In the genomic region with DNA sequence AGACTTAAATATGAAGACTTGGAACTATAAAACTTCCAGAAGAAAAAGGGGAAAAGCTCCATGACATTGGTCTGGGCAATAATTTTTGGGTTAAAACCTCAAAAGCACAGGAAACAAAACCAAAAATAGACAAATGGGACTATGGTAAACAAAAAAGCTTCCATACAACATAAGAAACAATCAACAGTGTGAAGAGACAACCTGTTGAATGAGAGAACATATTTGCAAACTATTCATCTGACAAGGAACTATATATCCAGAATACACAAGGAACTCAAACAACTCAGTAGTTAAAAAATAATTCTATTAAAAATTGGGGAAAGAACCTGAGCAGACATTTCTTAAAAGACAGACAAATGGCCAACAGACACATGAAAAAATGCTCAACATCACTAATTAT, we compare ENCODE assay signal across 34 cellular contexts.
DNase-seq lines count a peak whose midpoint lies in the region; ATAC-seq, FAIRE-seq and TF ChIP-seq lines count a peak whose summit lies in the region.
"Had no signal": no experiment of that assay in that cellular context is flagged by ENCODE, and none has a peak within 500 bp of the region (broad histone marks: within the 10 kb centered on the region; RNA-seq: fewer than 3 reads in every experiment).

No MANE protein-coding gene starts in this region.

- no peak for ATAC-seq in CD8-positive, alpha-beta T cell
- ATAC-seq: A549 had no signal

- no peaks in the 10 kb centered on the region for H3K4me1 ChIP-seq in HEK293 (ENCODE audit: control insufficient read depth, insufficient read depth, low read length)
- H3K4me1 ChIP-seq in CD8-positive, alpha-beta T cell (ENCODE audit: insufficient read depth, low read length): no peaks in the 10 kb centered on the region
- H3K4me1 ChIP-seq: A549; BE2C; BLaER1; BLaER1 treated with 17β-estradiol and CSF1 and Interleukin-3, amounts not matched to agents 10 nM and 100 nM; Caco-2 had no signal

- no peak overlapping the region for H3K27ac ChIP-seq in HEK293 (ENCODE audit: extremely low read depth, low read depth, low read length)
- H3K27ac ChIP-seq in CD8-positive, alpha-beta T cell (ENCODE audit: low read depth, low read length): no peak overlapping the region
- H3K27ac ChIP-seq: 22Rv1; A549; BLaER1; BLaER1 treated with 17β-estradiol and CSF1 and Interleukin-3, amounts not matched to agents 10 nM and 100 nM; C4-2B had no signal

- H3K27me3 Mint-ChIP-seq in activated naive CD4-positive, alpha-beta T cell treated with anti-CD3 and anti-CD28 coated beads, Interleukin-2, amount 10 ng/mL, durations not matched to agents 7 days and 5 days: no peaks in the 10 kb centered on the region
- no peaks in the 10 kb centered on the region for H3K27me3 Mint-ChIP-seq in CD8-positive, alpha-beta T cell (ENCODE audit: low read depth)
- H3K27me3 Mint-ChIP-seq: B cell; CD4-positive, alpha-beta T cell; CD8-positive, alpha-beta memory T cell had no signal

- no peaks in the 10 kb centered on the region for H3K4me1 Mint-ChIP-seq in activated naive CD4-positive, alpha-beta T cell treated with anti-CD3 and anti-CD28 coated beads, Interleukin-2, amount 10 ng/mL, durations not matched to agents 7 days and 5 days
- no peaks in the 10 kb centered on the region for H3K4me1 Mint-ChIP-seq in CD8-positive, alpha-beta T cell (ENCODE audit: low read depth)
- H3K4me1 Mint-ChIP-seq: B cell; CD14-positive monocyte; CD4-positive, alpha-beta memory T cell; CD4-positive, CD25-positive, alpha-beta regulatory T cell; CD8-positive, alpha-beta memory T cell had no signal

- no peaks in the 10 kb centered on the region for H3K9me3 ChIP-seq in HEK293 (ENCODE audit: control insufficient read depth, insufficient read depth, low read depth, low read length)
- H3K9me3 ChIP-seq in CD8-positive, alpha-beta T cell (ENCODE audit: low read length): no peaks in the 10 kb centered on the region
- H3K9me3 ChIP-seq: BE2C, Caco-2 had no signal

- FAIRE-seq in GM12892 (lab: Jason Lieb, UNC): peak; percentile 27
- FAIRE-seq: A204.1, A549, D721Med had no signal

- no peak overlapping the region for H3K4me3 ChIP-seq in HEK293 (ENCODE audit: low read depth, low read length)
- no peak overlapping the region for H3K4me3 ChIP-seq in CD8-positive, alpha-beta T cell (ENCODE audit: low read depth, low read length)
- H3K4me3 ChIP-seq: A549; BLaER1; BLaER1 treated with 17β-estradiol and CSF1 and Interleukin-3, amounts not matched to agents 10 nM and 100 nM had no signal

- H3K27me3 ChIP-seq in CD8-positive, alpha-beta T cell (ENCODE audit: insufficient read depth, low read length): no peaks in the 10 kb centered on the region
- H3K27me3 ChIP-seq: BE2C; BLaER1; BLaER1 treated with 17β-estradiol and CSF1 and Interleukin-3, amounts not matched to agents 10 nM and 100 nM had no signal

- H3K36me3 Mint-ChIP-seq in activated naive CD4-positive, alpha-beta T cell treated with anti-CD3 and anti-CD28 coated beads, Interleukin-2, amount 10 ng/mL, durations not matched to agents 7 days and 5 days: no peaks in the 10 kb centered on the region
- no peaks in the 10 kb centered on the region for H3K36me3 Mint-ChIP-seq in CD8-positive, alpha-beta T cell
- H3K36me3 Mint-ChIP-seq: CD14-positive monocyte; CD4-positive, alpha-beta memory T cell; CD4-positive, CD25-positive, alpha-beta regulatory T cell; CD8-positive, alpha-beta memory T cell had no signal

- CTCF ChIA-PET in activated naive CD4-positive, alpha-beta T cell treated with anti-CD3 and anti-CD28 coated beads, Interleukin-2, amount 10 ng/mL, durations not matched to agents 7 days and 5 days (lab: Charles Lee): no interaction called here
- CTCF ChIA-PET in HEK293 (lab: Yijun Ruan, JAX): no interaction called here
- CTCF ChIA-PET in CD8-positive, alpha-beta T cell (lab: Charles Lee): no interaction called here

- peak overlapping the region; percentile 14 for H3K27ac Mint-ChIP-seq in activated naive CD4-positive, alpha-beta T cell treated with anti-CD3 and anti-CD28 coated beads, Interleukin-2, amount 10 ng/mL, durations not matched to agents 7 days and 5 days
- H3K27ac Mint-ChIP-seq in CD8-positive, alpha-beta T cell: no peak overlapping the region
- H3K27ac Mint-ChIP-seq: B cell; CD14-positive monocyte; CD4-positive, alpha-beta memory T cell; CD4-positive, alpha-beta T cell; CD4-positive, CD25-positive, alpha-beta regulatory T cell; CD8-positive, alpha-beta memory T cell had no signal

- TF ChIP-seq POLR2A in GM12892 (IDR thresholded peaks at IDR 0.05; ENCODE audit: low read depth, low read length): no peak

- H3K9me3 Mint-ChIP-seq in activated naive CD4-positive, alpha-beta T cell treated with anti-CD3 and anti-CD28 coated beads, Interleukin-2, amount 10 ng/mL, durations not matched to agents 7 days and 5 days: no peaks in the 10 kb centered on the region
- H3K9me3 Mint-ChIP-seq in CD8-positive, alpha-beta T cell: no peaks in the 10 kb centered on the region

- intact Hi-C loops in CD8-positive, alpha-beta T cell (cut with DNase I, micrococcal nuclease): no loop called here

- DNase-seq in activated naive CD4-positive, alpha-beta T cell treated with anti-CD3 and anti-CD28 coated beads, Interleukin-2, amount 10 ng/mL, durations not matched to agents 7 days and 5 days: no peak
- no peak for DNase-seq in activated naive CD4-positive, alpha-beta T cell treated with anti-CD3 and anti-CD28 coated beads, Interleukin-2, amount 50 U/mL, for 16 hours
- DNase-seq in GM12892 (ENCODE audit: insufficient read length): no peak
- no peak for DNase-seq in T-helper 9 cell
- no peak for DNase-seq in CD8-positive, alpha-beta T cell
- DNase-seq: 8988T; ACHN; AML-193; BE2C; C1 segment of cervical spinal cord; Caco-2; Calu3; CD4-positive, alpha-beta memory T cell; CD4-positive, alpha-beta T cell; CD4-positive, CD25-positive, alpha-beta regulatory T cell; CD8-positive, alpha-beta memory T cell; COR-L47; DMS 273 treated with DMSO at 0.1 percent for 48 hours; DMS153; DMS53; DMS79; DMS79 treated with DMSO at 0.1 percent for 48 hours; DND-41; EL had no signal

- H3K36me3 ChIP-seq in HEK293 (ENCODE audit: control insufficient read depth in 2 of 2, insufficient read depth in 1 of 2, low read length in 2 of 2): no peaks in the 10 kb centered on the region
- no peaks in the 10 kb centered on the region for H3K36me3 ChIP-seq in CD8-positive, alpha-beta T cell (ENCODE audit: insufficient read depth, low read length)
- H3K36me3 ChIP-seq: BE2C; BLaER1; BLaER1 treated with 17β-estradiol and CSF1 and Interleukin-3, amounts not matched to agents 10 nM and 100 nM had no signal

- POLR2A ChIA-PET in HEK293 (lab: Yijun Ruan, JAX): no interaction called here
- POLR2A ChIA-PET in CD8-positive, alpha-beta T cell (lab: Charles Lee): no interaction called here

- no peak for TF ChIP-seq CTCF in HEK293 (tag by site-specific recombination; IDR thresholded peaks at IDR 0.05)
- TF ChIP-seq CTCF in CD8-positive, alpha-beta T cell (IDR thresholded peaks at IDR 0.05): no peak

- no peak overlapping the region for H3K4me3 Mint-ChIP-seq in activated naive CD4-positive, alpha-beta T cell treated with anti-CD3 and anti-CD28 coated beads, Interleukin-2, amount 10 ng/mL, durations not matched to agents 7 days and 5 days
- no peak overlapping the region for H3K4me3 Mint-ChIP-seq in CD8-positive, alpha-beta T cell
- H3K4me3 Mint-ChIP-seq: B cell; CD14-positive monocyte; CD4-positive, alpha-beta memory T cell; CD4-positive, alpha-beta T cell; CD4-positive, CD25-positive, alpha-beta regulatory T cell; CD8-positive, alpha-beta memory T cell had no signal

TF ChIP-seq in HEK293, 187 proteins besides CTCF, POLR2A, EP300 and RAD21:
- TF ChIP-seq, protein P1, sequence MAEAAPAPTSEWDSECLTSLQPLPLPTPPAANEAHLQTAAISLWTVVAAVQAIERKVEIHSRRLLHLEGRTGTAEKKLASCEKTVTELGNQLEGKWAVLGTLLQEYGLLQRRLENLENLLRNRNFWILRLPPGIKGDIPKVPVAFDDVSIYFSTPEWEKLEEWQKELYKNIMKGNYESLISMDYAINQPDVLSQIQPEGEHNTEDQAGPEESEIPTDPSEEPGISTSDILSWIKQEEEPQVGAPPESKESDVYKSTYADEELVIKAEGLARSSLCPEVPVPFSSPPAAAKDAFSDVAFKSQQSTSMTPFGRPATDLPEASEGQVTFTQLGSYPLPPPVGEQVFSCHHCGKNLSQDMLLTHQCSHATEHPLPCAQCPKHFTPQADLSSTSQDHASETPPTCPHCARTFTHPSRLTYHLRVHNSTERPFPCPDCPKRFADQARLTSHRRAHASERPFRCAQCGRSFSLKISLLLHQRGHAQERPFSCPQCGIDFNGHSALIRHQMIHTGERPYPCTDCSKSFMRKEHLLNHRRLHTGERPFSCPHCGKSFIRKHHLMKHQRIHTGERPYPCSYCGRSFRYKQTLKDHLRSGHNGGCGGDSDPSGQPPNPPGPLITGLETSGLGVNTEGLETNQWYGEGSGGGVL (tag by site-specific recombination; IDR thresholded peaks at IDR 0.05): no peak
- TF ChIP-seq ZNF112 (tag by site-specific recombination; IDR thresholded peaks at IDR 0.05): no peak
- no peak for TF ChIP-seq HOXA7 (CRISPR knock-in tag; IDR thresholded peaks at IDR 0.05; ENCODE audit: borderline replicate concordance)
- peak; percentile 83; the same call in 1 of the 2 replicates for TF ChIP-seq SCRT1 (tag by site-specific recombination; IDR thresholded peaks at IDR 0.05; ENCODE audit: borderline replicate concordance)
- peak; percentile 76 for TF ChIP-seq SCRT2 (tag by site-specific recombination; IDR thresholded peaks at IDR 0.05)
